Comparison of ENCODE assay signal across 10 cellular contexts in genomic region chr10:93673791-93674190, GRCh38.
"Had no signal": no experiment of that assay in that cellular context is flagged by ENCODE, and none has a peak within 500 bp of the region (broad histone marks: within the 10 kb centered on the region; RNA-seq: fewer than 3 reads in every experiment).

No MANE protein-coding gene starts in this region.

- DNase-seq: GM23248, GOT3, H7, H9, HCEC 1CT, HFFc6 had no signal

- H3K4me3 ChIP-seq: GM23248, GM23338, HAP-1 had no signal

- H3K9me3 ChIP-seq: HAP-1 had no signal

- H3K4me2 ChIP-seq: GM23338 had no signal

- H3K9ac ChIP-seq: GM23248 had no signal

- ATAC-seq: GM23338, HCT116 had no signal

- H3K27ac ChIP-seq: GM23248 had no signal

- FAIRE-seq: H1 had no signal

- H2AFZ ChIP-seq: GM23248, GM23338 had no signal
